8 cellular contexts compared by ENCODE assay signal in genomic region chr18:51668101-51668500, GRCh38.
DNase-seq lines count a peak whose midpoint lies in the region; ATAC-seq and TF ChIP-seq lines count a peak whose summit lies in the region.

No MANE protein-coding gene starts in this region.

- H3K9me3 Mint-ChIP-seq in activated T-cell treated with anti-CD3 and anti-CD28 coated beads, Interleukin-2, amount 50 U/mL, for 72 hours = no peaks in the 10 kb centered on the region

- no peaks in the 10 kb centered on the region for H3K36me3 Mint-ChIP-seq in activated T-cell treated with anti-CD3 and anti-CD28 coated beads, Interleukin-2, amount 50 U/mL, for 72 hours (ENCODE audit: insufficient read depth in 2 of 2)

- peak; percentile 63 for TF ChIP-seq CTCF in BE2C (IDR thresholded peaks at IDR 0.05; ENCODE audit: low read depth, low read length)
- peak; percentile 35 to 78 (median 70) for TF ChIP-seq CTCF in heart right ventricle (IDR thresholded peaks at IDR 0.05)

- ATAC-seq in GM19023 (IDR thresholded peaks at IDR 0.05; ENCODE audit: unreplicated experiment) (peak; percentile 64), HG03575 (IDR thresholded peaks at IDR 0.05; ENCODE audit: extremely low read depth, insufficient number of reproducible peaks, low FRiP score, unreplicated experiment) (peak; percentile 82), heart right ventricle (peak in 1 of 8 donors; percentile 31), GM19324 (IDR thresholded peaks at IDR 0.05; ENCODE audit: low FRiP score, unreplicated experiment) (no peak)
- peak in 1 of 2 donors; percentile 32 for ATAC-seq in activated T-cell treated with anti-CD3 and anti-CD28 coated beads, Interleukin-2, amount 50 U/mL, for 72 hours (replicated peaks in 1 of 2)

- no peak overlapping the region for H3K27ac Mint-ChIP-seq in activated T-cell treated with anti-CD3 and anti-CD28 coated beads, Interleukin-2, amount 50 U/mL, for 72 hours

- no peaks in the 10 kb centered on the region for H3K4me1 Mint-ChIP-seq in activated T-cell treated with anti-CD3 and anti-CD28 coated beads, Interleukin-2, amount 50 U/mL, for 72 hours (ENCODE audit: low read depth)

- H3K27ac ChIP-seq in heart right ventricle = no peak overlapping the region

- 3 to 6% methylated on average over 10 of the region's 10 CpGs for WGBS in heart right ventricle, 2 donors

- H3K4me1 ChIP-seq in BE2C = peaks cover 9% of the 10 kb centered on the region; the same call in 1 of the 2 replicates
- H3K4me1 ChIP-seq in heart right ventricle = no peaks in the 10 kb centered on the region

- H3K27me3 Mint-ChIP-seq in activated T-cell treated with anti-CD3 and anti-CD28 coated beads, Interleukin-2, amount 50 U/mL, for 72 hours (ENCODE audit: low read depth) = peaks cover 8% of the 10 kb centered on the region

- H3K4me3 Mint-ChIP-seq in activated T-cell treated with anti-CD3 and anti-CD28 coated beads, Interleukin-2, amount 50 U/mL, for 72 hours = no peak overlapping the region

- H3K27me3 ChIP-seq in BE2C (no peaks in the 10 kb centered on the region), heart right ventricle (peaks cover 0 to 39% (median 19%) of the 10 kb centered on the region in 7 donors)

- DNase-seq in BE2C = peak; percentile 64
- DNase-seq in NCI-H748 (lab: John Stamatoyannopoulos, UW; ENCODE audit: unreplicated experiment) = peak; percentile 91
- peak; percentile 44 to 57 for DNase-seq in activated T-cell treated with anti-CD3 and anti-CD28 coated beads, Interleukin-2, amount 50 U/mL, for 72 hours
- peak; percentile 10 to 17 for DNase-seq in heart right ventricle
- DNase-seq in retina = peak; percentile 88

- H3K9me3 ChIP-seq in BE2C (no peaks in the 10 kb centered on the region), heart right ventricle (peaks cover 0 to 8% (median 0%) of the 10 kb centered on the region in 11 donors)

- H3K36me3 ChIP-seq in BE2C = no peaks in the 10 kb centered on the region
- no peaks in the 10 kb centered on the region for H3K36me3 ChIP-seq in heart right ventricle

- intact Hi-C loops in heart right ventricle (cut with DNase I) = no loop called here

- H3K4me3 ChIP-seq in BE2C (ENCODE audit: low read depth, low read length) (peak overlapping the region; percentile 23), heart right ventricle (no peak overlapping the region)

Comparison
In these comparisons a context has a peak if more than half of its experiments do, and no peak if none do; other contexts are left out.
1. DNase-seq: peak in every context shown above with its lines; median percentile 91 in NCI-H748; 88 in retina; 64 in BE2C; 50 in activated T-cell treated with anti-CD3 and anti-CD28 coated beads, Interleukin-2, amount 50 U/mL, for 72 hours; 14 in heart right ventricle.